Comparison of ENCODE assay signal across 9 cellular contexts in genomic region chr10:121734517-121735137, GRCh38.
A peak's percentile ranks its signal among the peaks of the same experiment; 100 is the strongest.
DNase-seq lines count a peak whose midpoint lies in the region; ATAC-seq and TF ChIP-seq lines count a peak whose summit lies in the region.
"Had no signal": no experiment of that assay in that cellular context is flagged by ENCODE, and none has a peak within 500 bp of the region (broad histone marks: within the 10 kb centered on the region; RNA-seq: fewer than 3 reads in every experiment).

No MANE protein-coding gene starts in this region.

- no peak overlapping the region for H3K9ac ChIP-seq in DND-41 (ENCODE audit: low read depth, low read length)

- H3K4me1 ChIP-seq in DND-41 (ENCODE audit: insufficient read depth, low read length), result no peaks in the 10 kb centered on the region

- H3K9me3 Mint-ChIP-seq in HFFc6 (no peaks in the 10 kb centered on the region), WTC11 (no peaks in the 10 kb centered on the region), type B pancreatic cell (no peaks in the 10 kb centered on the region)
- H3K9me3 Mint-ChIP-seq: T-helper 1 cell treated with Interleukin-12 subunit alpha and Interleukin-12 subunit beta and Interleukin-4 antibody, amounts not matched to agents 30 μg/mL and 1 μg/mL, for 36 hours had no signal

- H3K79me2 ChIP-seq in DND-41 (ENCODE audit: insufficient read depth, low read length), result no peaks in the 10 kb centered on the region

- H3K27ac Mint-ChIP-seq in HFFc6, result no peak overlapping the region
- no peak overlapping the region for H3K27ac Mint-ChIP-seq in WTC11
- H3K27ac Mint-ChIP-seq in type B pancreatic cell, result no peak overlapping the region
- H3K27ac Mint-ChIP-seq: T-helper 1 cell treated with Interleukin-12 subunit alpha and Interleukin-12 subunit beta and Interleukin-4 antibody, amounts not matched to agents 30 μg/mL and 1 μg/mL, for 36 hours had no signal

- H3K27ac ChIP-seq in DND-41 (ENCODE audit: low read length), result no peak overlapping the region

- DNase-seq in DND-41 (peak; percentile 22), HFFc6 (no peak), WTC11 (ENCODE audit: low spot score) (peak; percentile 25), iris pigment epithelial cell (ENCODE audit: low read depth) (peak; percentile 7), type B pancreatic cell (ENCODE audit: extremely low spot score, unreplicated experiment) (no peak), putamen (ENCODE audit: low spot score) (no peak), lower leg skin (ENCODE audit: low spot score in 2 of 2) (no peak)

- no peak for TF ChIP-seq POLR2A in lower leg skin (IDR thresholded peaks at IDR 0.05)

- H3K4me1 Mint-ChIP-seq in HFFc6 (ENCODE audit: low read depth) (no peaks in the 10 kb centered on the region), WTC11 (peaks cover 35% of the 10 kb centered on the region), type B pancreatic cell (ENCODE audit: unreplicated experiment) (peaks cover 33% of the 10 kb centered on the region)

- no peak overlapping the region for H3K4me3 Mint-ChIP-seq in HFFc6
- H3K4me3 Mint-ChIP-seq in WTC11, result no peak overlapping the region
- no peak overlapping the region for H3K4me3 Mint-ChIP-seq in type B pancreatic cell
- H3K4me3 Mint-ChIP-seq: T-helper 1 cell treated with Interleukin-12 subunit alpha and Interleukin-12 subunit beta and Interleukin-4 antibody, amounts not matched to agents 30 μg/mL and 1 μg/mL, for 36 hours had no signal

- H3K27me3 ChIP-seq in DND-41 (ENCODE audit: insufficient read depth, low read length, poor library complexity), result no peaks in the 10 kb centered on the region

- POLR2A ChIA-PET in WTC11 (lab: Charles Lee), result no interaction called here

- 31 to 41% methylated on average over 14 of the region's 14 CpGs for WGBS in lower leg skin, 2 donors

- no peak overlapping the region for H2AFZ ChIP-seq in DND-41 (ENCODE audit: low read depth, low read length)

- H3K4me3 ChIP-seq in DND-41 (ENCODE audit: low read depth in 1 of 2, low read length in 2 of 2) (no peak overlapping the region), lower leg skin (ENCODE audit: low read depth, poor library complexity, severe bottlenecking) (no peak overlapping the region)

- H3K36me3 Mint-ChIP-seq in HFFc6 (ENCODE audit: low read depth), result no peaks in the 10 kb centered on the region
- no peaks in the 10 kb centered on the region for H3K36me3 Mint-ChIP-seq in WTC11
- H3K36me3 Mint-ChIP-seq in type B pancreatic cell, result no peaks in the 10 kb centered on the region

- no peaks in the 10 kb centered on the region; the same call in 1 of the 2 replicates for H4K20me1 ChIP-seq in DND-41 (ENCODE audit: insufficient read depth, low read length)

- intact Hi-C loops in lower leg skin (cut with DNase I; ENCODE audit: low total_unique reads), result loop anchor here (5.0 kb wide), 1 partner anchor 792 kb away; no protein-coding TSS in a partner anchor

- no peak overlapping the region for H3K4me2 ChIP-seq in DND-41 (ENCODE audit: insufficient read depth, low read length)

- no peaks in the 10 kb centered on the region for H3K36me3 ChIP-seq in DND-41 (ENCODE audit: insufficient read depth, low read length)

- H3K9me3 ChIP-seq in DND-41 (ENCODE audit: insufficient read depth, low read length, severe bottlenecking), result no peaks in the 10 kb centered on the region

- CTCF ChIA-PET in WTC11 (lab: Charles Lee), result interaction anchor here (0.6 to 3.8 kb wide), 12 partner anchors 8 to 785 kb away, joined by 3 to 24 read pairs (median 6); no protein-coding TSS in a partner anchor

- peak; percentile 71 for TF ChIP-seq CTCF in DND-41 (IDR thresholded peaks at IDR 0.05; ENCODE audit: borderline replicate concordance, extremely low read depth, low read length, poor library complexity, severe bottlenecking)
- peak; percentile 92 for TF ChIP-seq CTCF in HFFc6 (IDR thresholded peaks at IDR 0.05)
- TF ChIP-seq CTCF in WTC11 (IDR thresholded peaks at IDR 0.05), result peak; percentile 41
- TF ChIP-seq CTCF in type B pancreatic cell (conservative IDR thresholded peaks at IDR 0.05), result peak; percentile 86
- no peak for TF ChIP-seq CTCF in lower leg skin (IDR thresholded peaks at IDR 0.05)

- no peak for ATAC-seq in DND-41 (ENCODE audit: insufficient read depth, low read depth)
- ATAC-seq in WTC11, result peak; percentile 62
- no peak for ATAC-seq in GM21526 (IDR thresholded peaks at IDR 0.05; ENCODE audit: low FRiP score, unreplicated experiment)

- H3K27me3 Mint-ChIP-seq in HFFc6 (ENCODE audit: insufficient read depth), result peaks cover 3% of the 10 kb centered on the region
- H3K27me3 Mint-ChIP-seq in WTC11 (ENCODE audit: low read depth), result peaks cover 9% of the 10 kb centered on the region
- H3K27me3 Mint-ChIP-seq in type B pancreatic cell, result peaks cover 3% of the 10 kb centered on the region

TF ChIP-seq in WTC11, 78 proteins besides CTCF, POLR2A, EP300 and RAD21 (continues in another document):
- TF ChIP-seq MYBL2 (CRISPR knock-in tag; IDR thresholded peaks at IDR 0.05) (no peak), NR1H2 (CRISPR knock-in tag; IDR thresholded peaks at IDR 0.05) (no peak), ZBTB21 (CRISPR knock-in tag; IDR thresholded peaks at IDR 0.05; ENCODE audit: borderline replicate concordance) (no peak), ESRRA (CRISPR knock-in tag; IDR thresholded peaks at IDR 0.05; ENCODE audit: borderline replicate concordance) (no peak), EMX1 (CRISPR knock-in tag; IDR thresholded peaks at IDR 0.05) (no peak), CREB1 (CRISPR knock-in tag; IDR thresholded peaks at IDR 0.05) (no peak), RELA (CRISPR knock-in tag; IDR thresholded peaks at IDR 0.05; ENCODE audit: borderline replicate concordance) (no peak), CDX4 (CRISPR knock-in tag; IDR thresholded peaks at IDR 0.05; ENCODE audit: borderline replicate concordance) (no peak), MXD4 (CRISPR knock-in tag; IDR thresholded peaks at IDR 0.05; ENCODE audit: borderline replicate concordance) (no peak), E2F4 (CRISPR knock-in tag; IDR thresholded peaks at IDR 0.05; ENCODE audit: borderline replicate concordance, low read depth) (no peak)
- TF ChIP-seq, protein P1, sequence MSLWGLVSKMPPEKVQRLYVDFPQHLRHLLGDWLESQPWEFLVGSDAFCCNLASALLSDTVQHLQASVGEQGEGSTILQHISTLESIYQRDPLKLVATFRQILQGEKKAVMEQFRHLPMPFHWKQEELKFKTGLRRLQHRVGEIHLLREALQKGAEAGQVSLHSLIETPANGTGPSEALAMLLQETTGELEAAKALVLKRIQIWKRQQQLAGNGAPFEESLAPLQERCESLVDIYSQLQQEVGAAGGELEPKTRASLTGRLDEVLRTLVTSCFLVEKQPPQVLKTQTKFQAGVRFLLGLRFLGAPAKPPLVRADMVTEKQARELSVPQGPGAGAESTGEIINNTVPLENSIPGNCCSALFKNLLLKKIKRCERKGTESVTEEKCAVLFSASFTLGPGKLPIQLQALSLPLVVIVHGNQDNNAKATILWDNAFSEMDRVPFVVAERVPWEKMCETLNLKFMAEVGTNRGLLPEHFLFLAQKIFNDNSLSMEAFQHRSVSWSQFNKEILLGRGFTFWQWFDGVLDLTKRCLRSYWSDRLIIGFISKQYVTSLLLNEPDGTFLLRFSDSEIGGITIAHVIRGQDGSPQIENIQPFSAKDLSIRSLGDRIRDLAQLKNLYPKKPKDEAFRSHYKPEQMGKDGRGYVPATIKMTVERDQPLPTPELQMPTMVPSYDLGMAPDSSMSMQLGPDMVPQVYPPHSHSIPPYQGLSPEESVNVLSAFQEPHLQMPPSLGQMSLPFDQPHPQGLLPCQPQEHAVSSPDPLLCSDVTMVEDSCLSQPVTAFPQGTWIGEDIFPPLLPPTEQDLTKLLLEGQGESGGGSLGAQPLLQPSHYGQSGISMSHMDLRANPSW (CRISPR knock-in tag; conservative IDR thresholded peaks at IDR 0.05; ENCODE audit: low read depth), result no peak
- TF ChIP-seq, protein P2, sequence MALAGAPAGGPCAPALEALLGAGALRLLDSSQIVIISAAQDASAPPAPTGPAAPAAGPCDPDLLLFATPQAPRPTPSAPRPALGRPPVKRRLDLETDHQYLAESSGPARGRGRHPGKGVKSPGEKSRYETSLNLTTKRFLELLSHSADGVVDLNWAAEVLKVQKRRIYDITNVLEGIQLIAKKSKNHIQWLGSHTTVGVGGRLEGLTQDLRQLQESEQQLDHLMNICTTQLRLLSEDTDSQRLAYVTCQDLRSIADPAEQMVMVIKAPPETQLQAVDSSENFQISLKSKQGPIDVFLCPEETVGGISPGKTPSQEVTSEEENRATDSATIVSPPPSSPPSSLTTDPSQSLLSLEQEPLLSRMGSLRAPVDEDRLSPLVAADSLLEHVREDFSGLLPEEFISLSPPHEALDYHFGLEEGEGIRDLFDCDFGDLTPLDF (CRISPR knock-in tag; IDR thresholded peaks at IDR 0.05), result no peak
- TF ChIP-seq, protein P3, sequence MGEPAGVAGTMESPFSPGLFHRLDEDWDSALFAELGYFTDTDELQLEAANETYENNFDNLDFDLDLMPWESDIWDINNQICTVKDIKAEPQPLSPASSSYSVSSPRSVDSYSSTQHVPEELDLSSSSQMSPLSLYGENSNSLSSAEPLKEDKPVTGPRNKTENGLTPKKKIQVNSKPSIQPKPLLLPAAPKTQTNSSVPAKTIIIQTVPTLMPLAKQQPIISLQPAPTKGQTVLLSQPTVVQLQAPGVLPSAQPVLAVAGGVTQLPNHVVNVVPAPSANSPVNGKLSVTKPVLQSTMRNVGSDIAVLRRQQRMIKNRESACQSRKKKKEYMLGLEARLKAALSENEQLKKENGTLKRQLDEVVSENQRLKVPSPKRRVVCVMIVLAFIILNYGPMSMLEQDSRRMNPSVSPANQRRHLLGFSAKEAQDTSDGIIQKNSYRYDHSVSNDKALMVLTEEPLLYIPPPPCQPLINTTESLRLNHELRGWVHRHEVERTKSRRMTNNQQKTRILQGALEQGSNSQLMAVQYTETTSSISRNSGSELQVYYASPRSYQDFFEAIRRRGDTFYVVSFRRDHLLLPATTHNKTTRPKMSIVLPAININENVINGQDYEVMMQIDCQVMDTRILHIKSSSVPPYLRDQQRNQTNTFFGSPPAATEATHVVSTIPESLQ (CRISPR knock-in tag; IDR thresholded peaks at IDR 0.05), result no peak

Comparison
In these comparisons a context has a peak if more than half of its experiments do, and no peak if none do; other contexts are left out.
1. DNase-seq: peak in DND-41 (single experiment), WTC11 (single experiment) and iris pigment epithelial cell (single experiment); none in HFFc6 (single experiment), type B pancreatic cell (single experiment), putamen (single experiment) and lower leg skin (0 of 2).
2. CTCF ChIP-seq: peak in DND-41 (single experiment), HFFc6 (single experiment), WTC11 (single experiment) and type B pancreatic cell (single experiment); none in lower leg skin (0 of 3).